In genomic region chr11:8777907-8778767, GRCh38 we compare ENCODE assay signal across 9 cellular contexts.
DNase-seq lines count a peak whose midpoint lies in the region; ATAC-seq and TF ChIP-seq lines count a peak whose summit lies in the region.
"Had no signal": no experiment of that assay in that cellular context is flagged by ENCODE, and none has a peak within 500 bp of the region (broad histone marks: within the 10 kb centered on the region; RNA-seq: fewer than 3 reads in every experiment).

No MANE protein-coding gene starts in this region.

- no peak for TF ChIP-seq CTCF in mammary epithelial cell (conservative IDR thresholded peaks at IDR 0.05 in 1 of 2, IDR thresholded peaks at IDR 0.05 in 1 of 2; ENCODE audit: extremely low read depth in 1 of 2, insufficient read depth in 1 of 2, low read depth in 1 of 2, low read length in 2 of 2)
- TF ChIP-seq CTCF in lung (IDR thresholded peaks at IDR 0.05; ENCODE audit: control extremely low read depth, extremely low read depth) = no peak
- no peak for TF ChIP-seq CTCF in tibial nerve (IDR thresholded peaks at IDR 0.05)

- intact Hi-C loops in mammary epithelial cell (cut with micrococcal nuclease) = no loop called here

- DNase-seq in mammary epithelial cell (no peak), lung (ENCODE audit: low spot score) (peak; percentile 45), tibial nerve (ENCODE audit: low spot score in 2 of 2) (no peak), T1000 (lab: John Stamatoyannopoulos, UW) (no peak), SHP77 treated with DMSO at 0.1 percent for 48 hours (lab: John Stamatoyannopoulos, UW) (no peak), NCI-H1436 treated with DMSO at 0.1 percent for 48 hours (lab: John Stamatoyannopoulos, UW) (no peak)

- peaks cover 90% of the 10 kb centered on the region for H3K79me2 ChIP-seq in mammary epithelial cell (ENCODE audit: insufficient read depth, low read length)

- H3K9ac ChIP-seq in mammary epithelial cell (ENCODE audit: insufficient read depth, low read length) = no peak overlapping the region

- peaks cover 50% of the 10 kb centered on the region for H3K4me1 ChIP-seq in mammary epithelial cell (ENCODE audit: insufficient read depth, low read length)
- H3K4me1 ChIP-seq in lung (ENCODE audit: control insufficient read depth in 2 of 2, insufficient read depth in 2 of 2, low read length in 2 of 2) = peaks cover 13 to 50% of the 10 kb centered on the region in 2 donors
- peaks cover 0 to 67% (median 21%) of the 10 kb centered on the region in 4 donors for H3K4me1 ChIP-seq in tibial nerve

- ATAC-seq in HG03066 (IDR thresholded peaks at IDR 0.05; ENCODE audit: low read depth, unreplicated experiment) (peak; percentile 58), lung (ENCODE audit: insufficient read depth, low FRiP score) (peak; percentile 29), GM19023 (IDR thresholded peaks at IDR 0.05; ENCODE audit: unreplicated experiment) (no peak)

- TF ChIP-seq EP300 in tibial nerve (IDR thresholded peaks at IDR 0.05) = no peak

- dilution Hi-C loops in mammary epithelial cell (cut with HindIII; ENCODE audit: low sequenced_read_pairs) = no loop called here

- H3K4me2 ChIP-seq in mammary epithelial cell (ENCODE audit: insufficient read depth, low read depth, low read length) = no peak overlapping the region

- BruUV-seq in mammary epithelial cell (replicated peaks; lab: Mats Ljungman, UMichigan) = no TSS peak

- no peaks in the 10 kb centered on the region for H4K20me1 ChIP-seq in mammary epithelial cell (ENCODE audit: insufficient read depth, low read length)

- in situ Hi-C loops in mammary epithelial cell (cut with MboI; ENCODE audit: low sequenced_read_pairs in 2 of 2) = no loop called here

- WGBS in mammary epithelial cell (ENCODE audit: low coverage, missing lambda C conversion rate) = 26% methylated on average over 7 of the region's 8 CpGs
- WGBS in lung, 2 donors = 61 to 69% methylated on average over 8 of the region's 8 CpGs
- 29 to 33% methylated on average over 8 of the region's 8 CpGs for WGBS in tibial nerve, 2 donors

- H2AFZ ChIP-seq in mammary epithelial cell (ENCODE audit: low read depth, low read length) = no peak overlapping the region

- H3K27me3 ChIP-seq in mammary epithelial cell (ENCODE audit: insufficient read depth, low read length) (no peaks in the 10 kb centered on the region), lung (ENCODE audit: control insufficient read depth, insufficient read depth) (no peaks in the 10 kb centered on the region), tibial nerve (no peaks in the 10 kb centered on the region)
- H3K27me3 ChIP-seq: SJCRH30 had no signal

- peak overlapping the region; percentile 36 for H3K27ac ChIP-seq in mammary epithelial cell (ENCODE audit: insufficient read depth, low read depth, low read length)
- H3K27ac ChIP-seq in lung (ENCODE audit: low read depth in 1 of 2, low read length in 1 of 2) = peak overlapping the region; percentile 26 to 55
- H3K27ac ChIP-seq in tibial nerve = peak overlapping the region in 3 of 4 donors; percentile 27 to 81 (median 39)
- H3K27ac ChIP-seq: SJCRH30 had no signal

- CTCF ChIA-PET in mammary epithelial cell (lab: Charles Lee; ENCODE audit: low non-redundant PET) = no interaction called here

- TF ChIP-seq POLR2A in tibial nerve (IDR thresholded peaks at IDR 0.05) = no peak

- no peak overlapping the region for H3K4me3 ChIP-seq in mammary epithelial cell (replicated peaks in 1 of 3; ENCODE audit: insufficient read depth in 1 of 3, low read depth in 2 of 3, low read length in 3 of 3)
- H3K4me3 ChIP-seq in lung = no peak overlapping the region
- H3K4me3 ChIP-seq in tibial nerve = no peak overlapping the region
- H3K4me3 ChIP-seq: SJCRH30 had no signal

- H3K36me3 ChIP-seq in mammary epithelial cell (ENCODE audit: insufficient read depth, low read length) = peaks cover 2% of the 10 kb centered on the region
- H3K36me3 ChIP-seq in lung (ENCODE audit: control insufficient read depth in 2 of 2, insufficient read depth in 2 of 2, low read length in 2 of 2) = no peaks in the 10 kb centered on the region
- H3K36me3 ChIP-seq in tibial nerve = peaks cover 0 to 4% (median 0%) of the 10 kb centered on the region in 3 donors

- H3K9me3 ChIP-seq in mammary epithelial cell (replicated peaks; ENCODE audit: insufficient read depth, low read length) = no peaks in the 10 kb centered on the region
- H3K9me3 ChIP-seq in lung (ENCODE audit: control insufficient read depth in 2 of 2, insufficient read depth in 1 of 2, low read length in 1 of 2) = no peaks in the 10 kb centered on the region
- H3K9me3 ChIP-seq in tibial nerve = no peaks in the 10 kb centered on the region
- H3K9me3 ChIP-seq: SJCRH30 had no signal
